Comparison of ENCODE assay signal across 21 cellular contexts in the genomic region with DNA sequence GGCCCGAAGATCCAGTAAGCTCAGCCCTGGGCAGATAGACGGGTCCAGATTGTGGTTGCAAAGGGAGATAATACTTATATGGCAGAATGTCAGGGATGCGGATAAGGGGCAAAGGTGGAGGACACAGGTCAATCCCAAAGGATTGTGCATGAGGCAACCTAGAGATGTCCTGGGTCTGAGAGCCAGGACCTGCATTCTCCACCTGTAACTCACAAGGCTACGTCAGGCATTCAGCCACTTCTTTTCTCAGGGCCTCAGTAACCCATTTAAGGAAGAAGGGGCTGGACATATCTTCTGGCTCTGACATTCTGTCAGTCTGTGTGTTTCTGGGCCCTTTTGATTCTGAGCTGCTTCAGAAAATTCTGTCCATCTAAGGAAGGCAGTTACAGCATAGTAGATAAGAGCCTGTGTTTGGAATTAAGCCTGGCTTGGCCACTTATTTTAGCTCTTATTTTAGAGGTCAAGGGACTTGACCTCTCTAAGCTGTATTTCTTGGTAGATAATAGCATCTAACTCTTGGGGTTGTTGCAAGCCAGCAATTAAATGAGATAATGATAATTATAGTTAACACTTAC.
"Had no signal": no experiment of that assay in that cellular context is flagged by ENCODE, and none has a peak within 500 bp of the region (broad histone marks: within the 10 kb centered on the region; RNA-seq: fewer than 3 reads in every experiment).

No MANE protein-coding gene starts in this region.

- H3K36me3 ChIP-seq: esophagus squamous epithelium, gastroesophageal sphincter, spleen, transverse colon had no signal

- H3K4me3 ChIP-seq: esophagus squamous epithelium, gastroesophageal sphincter, mucosa of descending colon, spleen, transverse colon had no signal

- H3K9me3 ChIP-seq: gastroesophageal sphincter, mucosa of descending colon, transverse colon had no signal

- H3K27me3 ChIP-seq: esophagus squamous epithelium, gastroesophageal sphincter, spleen, transverse colon had no signal

- H3K27ac ChIP-seq: epithelial cell of prostate, esophagus squamous epithelium, gastroesophageal sphincter, spleen, transverse colon had no signal

- ATAC-seq: effector memory CD8-positive, alpha-beta T cell; gastroesophageal sphincter; left ventricle myocardium superior; mucosa of descending colon; naive thymus-derived CD8-positive, alpha-beta T cell; sciatic nerve; stimulated activated memory B cell treated with anti-CD40 and anti-IgM and Interleukin-4, amounts not matched to agents 10 μg/mL and 1 μg/mL and 100 μg/mL, for 72 hours had no signal

- FAIRE-seq: kidney had no signal

- H3K4me1 ChIP-seq: esophagus squamous epithelium, gastroesophageal sphincter, spleen, transverse colon had no signal

- DNase-seq: effector memory CD8-positive, alpha-beta T cell; esophagus squamous epithelium; foreskin fibroblast; glutamatergic neuron; immature natural killer cell; kidney; left cardiac atrium; left ventricle myocardium superior; mammary epithelial cell; mucosa of descending colon; naive thymus-derived CD8-positive, alpha-beta T cell; posterior cingulate gyrus; spleen; stimulated activated CD4-positive, alpha-beta T cell treated with anti-CD3 and anti-CD28 coated beads, Interleukin-15, amount 100 ng/mL, for 24 hours; stimulated activated CD4-positive, alpha-beta T cell treated with anti-CD3 and anti-CD28 coated beads, Interleukin-1b, Interleukin-23, amount 100 ng/mL, for 48 hours; stimulated activated CD4-positive, alpha-beta T cell treated with anti-CD3 and anti-CD28 coated beads, Interleukin-4, amount 100 ng/mL, for 24 hours; transverse colon had no signal
